19 cellular contexts compared by ENCODE assay signal in genomic region chr3:192259661-192260060, GRCh38.
"Had no signal": no experiment of that assay in that cellular context is flagged by ENCODE, and none has a peak within 500 bp of the region (broad histone marks: within the 10 kb centered on the region; RNA-seq: fewer than 3 reads in every experiment).

No MANE protein-coding gene starts in this region.

- H3K27ac ChIP-seq: body of pancreas, colonic mucosa, pancreas, spleen, testis had no signal

- H3K27me3 Mint-ChIP-seq: activated B cell treated with CpG ODN at 0.5 μM for 24 hours; activated CD4-positive, alpha-beta memory T cell treated with anti-CD3 and anti-CD28 coated beads, Interleukin-2, amount 10 ng/mL, durations not matched to agents 7 days and 5 days; activated CD8-positive, alpha-beta memory T cell treated with anti-CD3 and anti-CD28 coated beads, Interleukin-2, amount 10 ng/mL, durations not matched to agents 7 days and 5 days; activated naive CD8-positive, alpha-beta T cell; stimulated activated memory B cell treated with anti-CD40 and anti-IgM and Interleukin-4, amounts not matched to agents 10 μg/mL and 1 μg/mL and 100 μg/mL, for 72 hours had no signal

- H3K9me3 ChIP-seq: body of pancreas, colonic mucosa, pancreas, spleen, testis had no signal

- H3K9me3 Mint-ChIP-seq: activated B cell treated with CpG ODN at 0.5 μM for 24 hours; activated CD4-positive, alpha-beta memory T cell treated with anti-CD3 and anti-CD28 coated beads, Interleukin-2, amount 10 ng/mL, durations not matched to agents 7 days and 5 days; endodermal cell; stimulated activated memory B cell treated with anti-CD40 and anti-IgM and Interleukin-4, amounts not matched to agents 10 μg/mL and 1 μg/mL and 100 μg/mL, for 72 hours; T-helper 2 cell treated with Interferon-gamma antibody and Interleukin-4, amounts not matched to agents 5 μg/mL and 100 μg/mL, for 36 hours; type B pancreatic cell had no signal

- H3K4me3 Mint-ChIP-seq: activated B cell treated with CpG ODN at 0.5 μM for 24 hours; activated CD4-positive, alpha-beta memory T cell treated with anti-CD3 and anti-CD28 coated beads, Interleukin-2, amount 10 ng/mL, durations not matched to agents 7 days and 5 days; activated CD8-positive, alpha-beta memory T cell treated with anti-CD3 and anti-CD28 coated beads, Interleukin-2, amount 10 ng/mL, durations not matched to agents 7 days and 5 days; activated naive CD8-positive, alpha-beta T cell; endodermal cell; natural killer cell; stimulated activated memory B cell treated with anti-CD40 and anti-IgM and Interleukin-4, amounts not matched to agents 10 μg/mL and 1 μg/mL and 100 μg/mL, for 72 hours; T-helper 2 cell treated with Interferon-gamma antibody and Interleukin-4, amounts not matched to agents 5 μg/mL and 100 μg/mL, for 36 hours; type B pancreatic cell had no signal

- ATAC-seq: activated CD8-positive, alpha-beta memory T cell treated with anti-CD3 and anti-CD28 coated beads, Interleukin-2, amount 10 ng/mL, durations not matched to agents 7 days and 5 days; body of pancreas; natural killer cell; stimulated activated memory B cell treated with anti-CD40 and anti-IgM and Interleukin-4, amounts not matched to agents 10 μg/mL and 1 μg/mL and 100 μg/mL, for 72 hours had no signal

- DNase-seq: activated B cell treated with CpG ODN at 0.5 μM for 24 hours; activated CD4-positive, alpha-beta memory T cell treated with anti-CD3 and anti-CD28 coated beads, Interleukin-2, amount 10 ng/mL, durations not matched to agents 7 days and 5 days; activated CD4-positive, alpha-beta T cell treated with anti-CD3 and anti-CD28 coated beads for 48 hours; activated CD8-positive, alpha-beta memory T cell treated with anti-CD3 and anti-CD28 coated beads, Interleukin-2, amount 10 ng/mL, durations not matched to agents 7 days and 5 days; body of pancreas; central memory CD4-positive, alpha-beta T cell; colonic mucosa; endodermal cell; erythroblast; natural killer cell; pancreas; retina; spleen; stimulated activated CD4-positive, alpha-beta T cell treated with anti-CD3 and anti-CD28 coated beads, Interleukin-4, amount 100 ng/mL, for 4 hours; testis had no signal

- H3K4me1 Mint-ChIP-seq: activated B cell treated with CpG ODN at 0.5 μM for 24 hours; activated CD4-positive, alpha-beta memory T cell treated with anti-CD3 and anti-CD28 coated beads, Interleukin-2, amount 10 ng/mL, durations not matched to agents 7 days and 5 days; activated CD8-positive, alpha-beta memory T cell treated with anti-CD3 and anti-CD28 coated beads, Interleukin-2, amount 10 ng/mL, durations not matched to agents 7 days and 5 days; natural killer cell; stimulated activated memory B cell treated with anti-CD40 and anti-IgM and Interleukin-4, amounts not matched to agents 10 μg/mL and 1 μg/mL and 100 μg/mL, for 72 hours had no signal

- H3K27ac Mint-ChIP-seq: activated B cell treated with CpG ODN at 0.5 μM for 24 hours; activated CD4-positive, alpha-beta memory T cell treated with anti-CD3 and anti-CD28 coated beads, Interleukin-2, amount 10 ng/mL, durations not matched to agents 7 days and 5 days; activated CD8-positive, alpha-beta memory T cell treated with anti-CD3 and anti-CD28 coated beads, Interleukin-2, amount 10 ng/mL, durations not matched to agents 7 days and 5 days; activated naive CD8-positive, alpha-beta T cell; endodermal cell; natural killer cell; stimulated activated memory B cell treated with anti-CD40 and anti-IgM and Interleukin-4, amounts not matched to agents 10 μg/mL and 1 μg/mL and 100 μg/mL, for 72 hours; T-helper 2 cell treated with Interferon-gamma antibody and Interleukin-4, amounts not matched to agents 5 μg/mL and 100 μg/mL, for 36 hours; type B pancreatic cell had no signal

- H3K27me3 ChIP-seq: body of pancreas, colonic mucosa, pancreas, spleen, testis had no signal

- H3K4me1 ChIP-seq: body of pancreas, colonic mucosa, pancreas, spleen, testis had no signal

- H3K36me3 ChIP-seq: colonic mucosa, pancreas, spleen had no signal

- H3K4me3 ChIP-seq: body of pancreas, colonic mucosa, pancreas, spleen, testis had no signal

- H3K36me3 Mint-ChIP-seq: activated CD8-positive, alpha-beta memory T cell treated with anti-CD3 and anti-CD28 coated beads, Interleukin-2, amount 10 ng/mL, durations not matched to agents 7 days and 5 days; activated naive CD8-positive, alpha-beta T cell; natural killer cell; stimulated activated memory B cell treated with anti-CD40 and anti-IgM and Interleukin-4, amounts not matched to agents 10 μg/mL and 1 μg/mL and 100 μg/mL, for 72 hours; type B pancreatic cell had no signal
